Comparison of ENCODE assay signal across 1 cellular context in genomic region chr1:111903148-111903857, GRCh38.
TF ChIP-seq lines count a peak whose summit lies in the region.

No MANE protein-coding gene starts in this region.

TF ChIP-seq in GM23338, 12 proteins besides CTCF, POLR2A, EP300 and RAD21 (continued from another document):
- TF ChIP-seq ZNF462 (CRISPR knock-in tag; IDR thresholded peaks at IDR 0.05) (no peak), POLR2AphosphoS5 (IDR thresholded peaks at IDR 0.05; ENCODE audit: low read depth) (no peak), JUNB (IDR thresholded peaks at IDR 0.05; ENCODE audit: unreplicated experiment) (no peak), ZNF331 (CRISPR knock-in tag; IDR thresholded peaks at IDR 0.05; ENCODE audit: low read depth) (no peak), REST (IDR thresholded peaks at IDR 0.05; ENCODE audit: unreplicated experiment) (no peak), STAT1 (IDR thresholded peaks at IDR 0.05; ENCODE audit: unreplicated experiment) (no peak), EZH2phosphoT487 (IDR thresholded peaks at IDR 0.05; ENCODE audit: unreplicated experiment) (no peak), CREB1 (CRISPR knock-in tag; IDR thresholded peaks at IDR 0.05; ENCODE audit: low read depth) (no peak), EZH2 (IDR thresholded peaks at IDR 0.05; ENCODE audit: low read depth, unreplicated experiment) (no peak), NANOG (IDR thresholded peaks at IDR 0.05; ENCODE audit: borderline replicate concordance) (no peak)
